In the genomic region with DNA sequence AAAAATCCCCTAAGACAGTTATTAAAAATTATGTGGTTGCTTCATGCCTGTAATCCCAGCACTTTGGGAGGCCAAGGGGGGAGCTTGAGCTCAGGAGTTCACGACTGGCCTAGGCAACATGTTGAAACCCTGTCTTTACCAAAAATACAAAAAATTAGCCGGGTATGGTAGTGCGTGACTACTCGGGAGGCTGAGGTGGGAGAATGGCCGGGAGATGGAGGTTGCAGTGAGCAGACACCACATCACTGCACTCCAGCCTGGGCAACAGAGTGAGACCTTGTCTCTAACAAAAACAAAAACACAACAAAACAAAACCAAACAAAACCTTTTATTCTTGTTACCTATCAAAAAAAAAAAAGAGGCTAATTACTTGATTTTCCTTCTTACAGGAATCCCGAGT, we compare ENCODE assay signal across 1 cellular context.
TF ChIP-seq lines count a peak whose summit lies in the region.

No MANE protein-coding gene starts in this region.

TF ChIP-seq in GM23338, 12 proteins besides CTCF, POLR2A, EP300 and RAD21 (continued from another document):
- TF ChIP-seq, protein P1, sequence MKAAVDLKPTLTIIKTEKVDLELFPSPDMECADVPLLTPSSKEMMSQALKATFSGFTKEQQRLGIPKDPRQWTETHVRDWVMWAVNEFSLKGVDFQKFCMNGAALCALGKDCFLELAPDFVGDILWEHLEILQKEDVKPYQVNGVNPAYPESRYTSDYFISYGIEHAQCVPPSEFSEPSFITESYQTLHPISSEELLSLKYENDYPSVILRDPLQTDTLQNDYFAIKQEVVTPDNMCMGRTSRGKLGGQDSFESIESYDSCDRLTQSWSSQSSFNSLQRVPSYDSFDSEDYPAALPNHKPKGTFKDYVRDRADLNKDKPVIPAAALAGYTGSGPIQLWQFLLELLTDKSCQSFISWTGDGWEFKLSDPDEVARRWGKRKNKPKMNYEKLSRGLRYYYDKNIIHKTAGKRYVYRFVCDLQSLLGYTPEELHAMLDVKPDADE (IDR thresholded peaks at IDR 0.05), result no peak
- TF ChIP-seq ZNF331 (CRISPR knock-in tag; IDR thresholded peaks at IDR 0.05; ENCODE audit: low read depth) (no peak), STAT1 (IDR thresholded peaks at IDR 0.05; ENCODE audit: unreplicated experiment) (no peak), ZNF114 (CRISPR knock-in tag; IDR thresholded peaks at IDR 0.05) (no peak), CREB1 (CRISPR knock-in tag; IDR thresholded peaks at IDR 0.05; ENCODE audit: low read depth) (no peak), EZH2 (IDR thresholded peaks at IDR 0.05; ENCODE audit: low read depth, unreplicated experiment) (no peak)
- TF ChIP-seq, protein P2, sequence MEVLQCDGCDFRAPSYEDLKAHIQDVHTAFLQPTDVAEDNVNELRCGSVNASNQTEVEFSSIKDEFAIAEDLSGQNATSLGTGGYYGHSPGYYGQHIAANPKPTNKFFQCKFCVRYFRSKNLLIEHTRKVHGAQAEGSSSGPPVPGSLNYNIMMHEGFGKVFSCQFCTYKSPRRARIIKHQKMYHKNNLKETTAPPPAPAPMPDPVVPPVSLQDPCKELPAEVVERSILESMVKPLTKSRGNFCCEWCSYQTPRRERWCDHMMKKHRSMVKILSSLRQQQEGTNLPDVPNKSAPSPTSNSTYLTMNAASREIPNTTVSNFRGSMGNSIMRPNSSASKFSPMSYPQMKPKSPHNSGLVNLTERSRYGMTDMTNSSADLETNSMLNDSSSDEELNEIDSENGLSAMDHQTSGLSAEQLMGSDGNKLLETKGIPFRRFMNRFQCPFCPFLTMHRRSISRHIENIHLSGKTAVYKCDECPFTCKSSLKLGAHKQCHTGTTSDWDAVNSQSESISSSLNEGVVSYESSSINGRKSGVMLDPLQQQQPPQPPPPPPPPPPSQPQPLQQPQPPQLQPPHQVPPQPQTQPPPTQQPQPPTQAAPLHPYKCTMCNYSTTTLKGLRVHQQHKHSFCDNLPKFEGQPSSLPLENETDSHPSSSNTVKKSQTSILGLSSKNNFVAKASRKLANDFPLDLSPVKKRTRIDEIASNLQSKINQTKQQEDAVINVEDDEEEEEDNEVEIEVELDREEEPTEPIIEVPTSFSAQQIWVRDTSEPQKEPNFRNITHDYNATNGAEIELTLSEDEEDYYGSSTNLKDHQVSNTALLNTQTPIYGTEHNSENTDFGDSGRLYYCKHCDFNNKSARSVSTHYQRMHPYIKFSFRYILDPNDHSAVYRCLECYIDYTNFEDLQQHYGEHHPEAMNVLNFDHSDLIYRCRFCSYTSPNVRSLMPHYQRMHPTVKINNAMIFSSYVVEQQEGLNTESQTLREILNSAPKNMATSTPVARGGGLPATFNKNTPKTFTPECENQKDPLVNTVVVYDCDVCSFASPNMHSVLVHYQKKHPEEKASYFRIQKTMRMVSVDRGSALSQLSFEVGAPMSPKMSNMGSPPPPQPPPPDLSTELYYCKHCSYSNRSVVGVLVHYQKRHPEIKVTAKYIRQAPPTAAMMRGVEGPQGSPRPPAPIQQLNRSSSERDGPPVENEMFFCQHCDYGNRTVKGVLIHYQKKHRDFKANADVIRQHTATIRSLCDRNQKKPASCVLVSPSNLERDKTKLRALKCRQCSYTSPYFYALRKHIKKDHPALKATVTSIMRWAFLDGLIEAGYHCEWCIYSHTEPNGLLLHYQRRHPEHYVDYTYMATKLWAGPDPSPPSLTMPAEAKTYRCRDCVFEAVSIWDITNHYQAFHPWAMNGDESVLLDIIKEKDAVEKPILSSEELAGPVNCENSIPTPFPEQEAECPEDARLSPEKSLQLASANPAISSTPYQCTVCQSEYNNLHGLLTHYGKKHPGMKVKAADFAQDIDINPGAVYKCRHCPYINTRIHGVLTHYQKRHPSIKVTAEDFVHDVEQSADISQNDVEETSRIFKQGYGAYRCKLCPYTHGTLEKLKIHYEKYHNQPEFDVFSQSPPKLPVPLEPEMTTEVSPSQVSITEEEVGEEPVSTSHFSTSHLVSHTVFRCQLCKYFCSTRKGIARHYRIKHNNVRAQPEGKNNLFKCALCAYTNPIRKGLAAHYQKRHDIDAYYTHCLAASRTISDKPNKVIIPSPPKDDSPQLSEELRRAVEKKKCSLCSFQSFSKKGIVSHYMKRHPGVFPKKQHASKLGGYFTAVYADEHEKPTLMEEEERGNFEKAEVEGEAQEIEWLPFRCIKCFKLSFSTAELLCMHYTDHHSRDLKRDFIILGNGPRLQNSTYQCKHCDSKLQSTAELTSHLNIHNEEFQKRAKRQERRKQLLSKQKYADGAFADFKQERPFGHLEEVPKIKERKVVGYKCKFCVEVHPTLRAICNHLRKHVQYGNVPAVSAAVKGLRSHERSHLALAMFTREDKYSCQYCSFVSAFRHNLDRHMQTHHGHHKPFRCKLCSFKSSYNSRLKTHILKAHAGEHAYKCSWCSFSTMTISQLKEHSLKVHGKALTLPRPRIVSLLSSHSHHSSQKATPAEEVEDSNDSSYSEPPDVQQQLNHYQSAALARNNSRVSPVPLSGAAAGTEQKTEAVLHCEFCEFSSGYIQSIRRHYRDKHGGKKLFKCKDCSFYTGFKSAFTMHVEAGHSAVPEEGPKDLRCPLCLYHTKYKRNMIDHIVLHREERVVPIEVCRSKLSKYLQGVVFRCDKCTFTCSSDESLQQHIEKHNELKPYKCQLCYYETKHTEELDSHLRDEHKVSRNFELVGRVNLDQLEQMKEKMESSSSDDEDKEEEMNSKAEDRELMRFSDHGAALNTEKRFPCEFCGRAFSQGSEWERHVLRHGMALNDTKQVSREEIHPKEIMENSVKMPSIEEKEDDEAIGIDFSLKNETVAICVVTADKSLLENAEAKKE (CRISPR knock-in tag; IDR thresholded peaks at IDR 0.05), result no peak
TF ChIP-seq in GM23338: peak in this region for 0.
